ENCODE assay signal across 8 cellular contexts in the genomic region with DNA sequence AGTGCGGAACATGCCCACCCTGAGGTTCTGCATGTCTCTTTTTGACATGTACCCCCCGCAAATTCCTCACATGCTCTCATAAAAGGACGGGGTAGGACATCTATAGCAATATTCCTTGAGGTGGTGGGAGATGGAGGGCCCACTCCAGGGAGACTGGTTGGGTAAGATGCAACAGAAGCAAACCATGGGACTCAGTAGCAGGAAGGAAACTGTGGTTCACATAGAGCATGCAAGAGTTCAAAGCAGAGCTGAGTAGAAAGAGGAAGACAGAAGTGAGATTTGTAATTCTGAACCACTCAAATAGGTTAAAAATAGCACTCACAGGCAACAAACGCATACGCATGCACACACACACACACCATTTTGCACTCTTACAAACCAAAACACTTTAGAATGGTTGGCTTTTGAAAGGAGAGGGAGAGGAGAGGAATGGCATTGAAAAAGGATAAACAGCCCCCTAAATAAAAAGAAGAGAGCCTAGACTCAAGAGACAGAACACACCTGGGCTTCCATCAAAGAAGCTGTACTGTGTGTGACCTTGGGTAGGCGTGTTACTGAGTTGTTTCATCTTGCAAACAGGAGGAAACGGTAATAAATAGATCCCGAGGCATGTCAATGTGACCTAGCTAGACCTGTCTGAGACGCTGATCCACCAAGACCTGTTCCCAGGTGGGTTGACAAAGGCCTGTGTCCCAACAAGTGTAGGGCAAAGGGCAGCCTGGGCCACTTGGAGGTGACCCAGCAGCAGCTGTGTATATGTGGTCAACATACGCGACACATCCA.
DNase-seq lines count a peak whose midpoint lies in the region; ATAC-seq, FAIRE-seq and TF ChIP-seq lines count a peak whose summit lies in the region.

No MANE protein-coding gene starts in this region.

- DNase-seq in KBM-7 (peak; percentile 88), coronary artery (ENCODE audit: low spot score) (peak; percentile 60), NCI-H128 (lab: John Stamatoyannopoulos, UW; ENCODE audit: unreplicated experiment) (no peak), RWPE1 (ENCODE audit: low spot score) (no peak), RCC 7860 (ENCODE audit: low spot score) (no peak)
- DNase-seq in stimulated activated CD4-positive, alpha-beta T cell treated with anti-CD3 and anti-CD28 coated beads, Interleukin-4, amount 100 ng/mL, for 4 hours: no peak

- CTCF ChIA-PET in RWPE1 (lab: Yijun Ruan, JAX): no interaction called here

- TF ChIP-seq CTCF in coronary artery (IDR thresholded peaks at IDR 0.05) (no peak), RWPE1 (conservative IDR thresholded peaks at IDR 0.05; ENCODE audit: low read depth) (no peak)

- FAIRE-seq in RCC 7860 (lab: Jason Lieb, UNC): no peak

- peak; percentile 90 for ATAC-seq in GM18508 (IDR thresholded peaks at IDR 0.05; ENCODE audit: insufficient read depth, unreplicated experiment)
- ATAC-seq in GM21576 (IDR thresholded peaks at IDR 0.05; ENCODE audit: unreplicated experiment): peak; percentile 87

- POLR2A ChIA-PET in RWPE1 (lab: Yijun Ruan, JAX; ENCODE audit: low non-redundant PET): no interaction called here

- H3K27ac ChIP-seq in coronary artery: no peak overlapping the region
- no peak overlapping the region for H3K27ac ChIP-seq in RWPE1

- in situ Hi-C loops in KBM-7 (cut with MboI; ENCODE audit: low pct_unique_long_range_greater_than_20kb, low sequenced_read_pairs): no loop called here

- no peak overlapping the region for H3K4me3 ChIP-seq in coronary artery

Comparison
In these comparisons a context has a peak if more than half of its experiments do, and no peak if none do; other contexts are left out.
1. DNase-seq: peak in KBM-7 (single experiment) and coronary artery (single experiment); none in NCI-H128 (single experiment), stimulated activated CD4-positive, alpha-beta T cell treated with anti-CD3 and anti-CD28 coated beads, Interleukin-4, amount 100 ng/mL, for 4 hours (0 of 2), RWPE1 (single experiment) and RCC 7860 (single experiment).